8 cellular contexts compared by ENCODE assay signal in the genomic region with DNA sequence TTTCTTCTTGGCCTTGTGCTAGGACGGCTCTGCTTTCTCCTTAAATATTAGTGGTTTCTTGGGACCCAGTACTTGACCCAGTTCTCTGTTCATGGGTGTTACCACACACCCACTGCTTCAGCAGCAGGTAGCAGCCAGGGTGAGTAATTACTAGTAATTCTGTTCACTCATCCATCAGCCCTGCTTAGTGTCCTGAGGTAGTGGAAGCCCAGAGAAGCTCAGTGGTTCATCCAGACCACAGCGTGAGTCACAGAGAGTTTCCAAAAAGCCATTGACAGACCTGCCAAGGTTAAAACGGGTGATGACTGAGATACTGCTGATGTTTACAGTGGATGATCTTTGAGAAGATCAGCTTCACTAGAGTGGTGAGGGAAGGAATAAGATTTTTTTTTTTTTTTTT. TPM values are rescaled to one million over a fixed set of nuclear protein-coding genes. Genes with fewer than 3 reads are reported as not detected.
A peak's percentile ranks its signal among the peaks of the same experiment; 100 is the strongest.
DNase-seq lines count a peak whose midpoint lies in the region; ATAC-seq and TF ChIP-seq lines count a peak whose summit lies in the region.

No MANE protein-coding gene starts in this region.

- no peak overlapping the region for H3K4me2 ChIP-seq in Karpas-422 (ENCODE audit: low read depth, low read length, poor library complexity, severe bottlenecking)

- H4K20me1 ChIP-seq in Karpas-422 (ENCODE audit: insufficient read depth, low read depth, low read length): no peaks in the 10 kb centered on the region

- H2AFZ ChIP-seq in Karpas-422 (ENCODE audit: low read length): no peak overlapping the region

- H3K4me3 Mint-ChIP-seq in HFFc6: no peak overlapping the region

- no peaks in the 10 kb centered on the region for H3K27me3 Mint-ChIP-seq in HFFc6 (ENCODE audit: insufficient read depth)

- H3K27me3 ChIP-seq in RWPE2 (ENCODE audit: insufficient read depth, poor library complexity, severe bottlenecking): no peaks in the 10 kb centered on the region
- no peaks in the 10 kb centered on the region for H3K27me3 ChIP-seq in Karpas-422 (ENCODE audit: low read length)

- peaks cover 33% of the 10 kb centered on the region for H3K4me1 Mint-ChIP-seq in HFFc6 (ENCODE audit: low read depth)

- H3K36me3 ChIP-seq in RWPE2 (ENCODE audit: low read depth) (no peaks in the 10 kb centered on the region), Karpas-422 (ENCODE audit: insufficient read depth, low read length) (peaks cover 10% of the 10 kb centered on the region)

- no peak overlapping the region for H3K9ac ChIP-seq in Karpas-422 (ENCODE audit: low read length)

- ATAC-seq in RWPE2 (ENCODE audit: low read depth): peak; percentile 99

- no peak for TF ChIP-seq CTCF in HFFc6 (IDR thresholded peaks at IDR 0.05)
- TF ChIP-seq CTCF in RWPE2 (IDR thresholded peaks at IDR 0.05; ENCODE audit: poor library complexity, severe bottlenecking): no peak

- H3K27ac Mint-ChIP-seq in HFFc6: peak overlapping the region; percentile 14; the same call in 1 of the 2 replicates

- H3K27ac ChIP-seq in RWPE2 (ENCODE audit: poor library complexity, severe bottlenecking) (no peak overlapping the region), epithelial cell of prostate (no peak overlapping the region), substantia nigra (ENCODE audit: low read depth, low read length, poor library complexity, severe bottlenecking) (no peak overlapping the region), Karpas-422 (ENCODE audit: low read length) (no peak overlapping the region)

- H3K4me3 ChIP-seq in RWPE2 (ENCODE audit: severe bottlenecking) (no peak overlapping the region), Karpas-422 (ENCODE audit: low read length) (no peak overlapping the region)

- peaks cover 11% of the 10 kb centered on the region; the same call in 1 of the 2 replicates for H3K36me3 Mint-ChIP-seq in HFFc6 (ENCODE audit: low read depth)

- no peaks in the 10 kb centered on the region for H3K9me2 ChIP-seq in Karpas-422 (replicated peaks; ENCODE audit: insufficient read depth, low read length)

- peaks cover 15% of the 10 kb centered on the region; the same call in 1 of the 2 replicates for H3K79me2 ChIP-seq in Karpas-422 (ENCODE audit: low read length)

- H3K9me3 Mint-ChIP-seq in HFFc6: no peaks in the 10 kb centered on the region

- H3K9me3 ChIP-seq in RWPE2 (ENCODE audit: severe bottlenecking) (no peaks in the 10 kb centered on the region), Karpas-422 (ENCODE audit: low read length) (no peaks in the 10 kb centered on the region)

- peak; percentile 31 for DNase-seq in GM03348 (ENCODE audit: low spot score)
- DNase-seq in HFFc6: peak; percentile 70
- peak; percentile 72 for DNase-seq in RWPE2 (ENCODE audit: low spot score)
- DNase-seq in epithelial cell of prostate (ENCODE audit: low read depth, low spot score): peak; percentile 96
- DNase-seq in substantia nigra (lab: John Stamatoyannopoulos, UW): no peak
- DNase-seq in DMS 273 treated with DMSO at 0.1 percent for 48 hours (lab: John Stamatoyannopoulos, UW): no peak
- no peak for DNase-seq in Karpas-422
- DNase-seq in SKM-1 treated with dmso at 0.1 percent for 144 hours (lab: John Stamatoyannopoulos, UW; ENCODE audit: unreplicated experiment): no peak

- H3K4me1 ChIP-seq in RWPE2 (ENCODE audit: insufficient read depth, poor library complexity, severe bottlenecking) (peaks cover 3% of the 10 kb centered on the region), Karpas-422 (ENCODE audit: low read length) (peaks cover 2% of the 10 kb centered on the region; the same call in 1 of the 2 replicates)

RNA-seq across cellular contexts. Expression of gene HINT3, which starts 51.7 kb away (rescaled TPM):
- 10 to 100 TPM; 11.0 to 14.4 (median 12.3) TPM for total RNA-seq in HFFc6 (2021; fragmentation: NEBNext Ultra II Directional; extraction: Animal tissue kit (Norgen Biotek cat#: 25700))
- 16.5 and 22.0 TPM in 2 replicates for total RNA-seq in Karpas-422 (2014; rRNA removed; shearing (Covaris generic); ENCODE audit: low replicate concordance)

Comparison
In these comparisons a context has a peak if more than half of its experiments do, and no peak if none do; other contexts are left out.
1. DNase-seq: peak in GM03348 (single experiment), HFFc6 (single experiment), RWPE2 (single experiment) and epithelial cell of prostate (single experiment); none in substantia nigra (0 of 49), DMS 273 treated with DMSO at 0.1 percent for 48 hours (single experiment), Karpas-422 (single experiment) and SKM-1 treated with dmso at 0.1 percent for 144 hours (single experiment).